Comparison of ENCODE assay signal across 1 cellular context in genomic region chr7:121328508-121329459, GRCh38.
TF ChIP-seq lines count a peak whose summit lies in the region.

Gene WNT16 (plus strand): TSS chr7:121329000. CDS start chr7:121329293, 293 bp downstream.

TF ChIP-seq in HEK293, 187 proteins besides CTCF, POLR2A, EP300 and RAD21 (continued from another document and continues in another):
- no peak for TF ChIP-seq ZNF692 (tag by site-specific recombination; IDR thresholded peaks at IDR 0.05)
- TF ChIP-seq ZNF211 (tag by site-specific recombination; IDR thresholded peaks at IDR 0.05; ENCODE audit: low read depth), result no peak
- TF ChIP-seq EGR2 (tag by site-specific recombination; IDR thresholded peaks at IDR 0.05; ENCODE audit: low read depth), result no peak
- TF ChIP-seq REST (tag by site-specific recombination; IDR thresholded peaks at IDR 0.05), result peak; percentile 32; the same call in 1 of the 2 replicates
- TF ChIP-seq ZBTB20 (tag by site-specific recombination; IDR thresholded peaks at IDR 0.05), result no peak
- no peak for TF ChIP-seq BCL11A (tag by site-specific recombination; IDR thresholded peaks at IDR 0.05; ENCODE audit: low read depth)
- TF ChIP-seq MEIS1 (CRISPR knock-in tag; IDR thresholded peaks at IDR 0.05; ENCODE audit: borderline replicate concordance), result no peak
- no peak for TF ChIP-seq INSM2 (tag by site-specific recombination; IDR thresholded peaks at IDR 0.05)
- TF ChIP-seq ZBTB7A (tag by site-specific recombination; IDR thresholded peaks at IDR 0.05; ENCODE audit: low read depth), result no peak
- no peak for TF ChIP-seq ZNF280D (tag by site-specific recombination; IDR thresholded peaks at IDR 0.05)
- TF ChIP-seq SCRT2 (tag by site-specific recombination; IDR thresholded peaks at IDR 0.05), result no peak
- peak; percentile 32; the same call in 1 of the 2 replicates for TF ChIP-seq ZNF341 (tag by site-specific recombination; IDR thresholded peaks at IDR 0.05; ENCODE audit: low read depth)
- no peak for TF ChIP-seq GFI1B (tag by site-specific recombination; IDR thresholded peaks at IDR 0.05)
- TF ChIP-seq PRDM2 (tag by site-specific recombination; IDR thresholded peaks at IDR 0.05; ENCODE audit: borderline replicate concordance), result no peak
- TF ChIP-seq ZNF580 (tag by site-specific recombination; IDR thresholded peaks at IDR 0.05), result 0 out of 2 replicates have a peak, but pooled peaks have one; percentile 21
- TF ChIP-seq ZNF610 (tag by site-specific recombination; IDR thresholded peaks at IDR 0.05; ENCODE audit: borderline replicate concordance), result no peak
- 0 out of 2 replicates have a peak, but pooled peaks have one; percentile 23 for TF ChIP-seq KLF9 (tag by site-specific recombination; IDR thresholded peaks at IDR 0.05; ENCODE audit: low read depth)
- no peak for TF ChIP-seq ZNF596 (tag by site-specific recombination; IDR thresholded peaks at IDR 0.05)
- no peak for TF ChIP-seq ZNF677 (tag by site-specific recombination; IDR thresholded peaks at IDR 0.05)
- no peak for TF ChIP-seq ZNF707 (tag by site-specific recombination; IDR thresholded peaks at IDR 0.05)
- TF ChIP-seq ZNF184 (tag by site-specific recombination; IDR thresholded peaks at IDR 0.05), result no peak
- TF ChIP-seq ZNF239 (tag by site-specific recombination; IDR thresholded peaks at IDR 0.05), result no peak
- TF ChIP-seq ZNF518A (tag by site-specific recombination; conservative IDR thresholded peaks at IDR 0.05; ENCODE audit: low read depth), result no peak
- TF ChIP-seq HOXC10 (CRISPR knock-in tag; IDR thresholded peaks at IDR 0.05), result no peak
- TF ChIP-seq ATF2 (tag by site-specific recombination; IDR thresholded peaks at IDR 0.05; ENCODE audit: low read depth), result no peak
- no peak for TF ChIP-seq ZNF366 (tag by site-specific recombination; conservative IDR thresholded peaks at IDR 0.05)
- no peak for TF ChIP-seq ZNF114 (tag by site-specific recombination; IDR thresholded peaks at IDR 0.05)
- no peak for TF ChIP-seq TRIM28 (IDR thresholded peaks at IDR 0.05; ENCODE audit: borderline replicate concordance, low read length)
- TF ChIP-seq ZNF530 (tag by site-specific recombination; IDR thresholded peaks at IDR 0.05; ENCODE audit: low read depth), result no peak
- no peak for TF ChIP-seq ELK4 (IDR thresholded peaks at IDR 0.05; ENCODE audit: borderline replicate concordance, low read depth, low read length)
- TF ChIP-seq ZNF112 (tag by site-specific recombination; IDR thresholded peaks at IDR 0.05), result no peak
